Comparison of ENCODE assay signal across 13 cellular contexts in genomic region chr1:205518616-205519540, GRCh38. TPM values are rescaled to one million over a fixed set of nuclear protein-coding genes. Genes with fewer than 3 reads are reported as not detected.
DNase-seq lines count a peak whose midpoint lies in the region; ATAC-seq and TF ChIP-seq lines count a peak whose summit lies in the region.
"Had no signal": no experiment of that assay in that cellular context is flagged by ENCODE, and none has a peak within 500 bp of the region (broad histone marks: within the 10 kb centered on the region; RNA-seq: fewer than 3 reads in every experiment).

No MANE protein-coding gene starts in this region.

- no TSS peak for BruUV-seq in HCT116 (replicated peaks; lab: Mats Ljungman, UMichigan)

- POLR2A ChIA-PET in HCT116 (lab: Charles Lee) = no interaction called here

- H3K27me3 ChIP-seq in HCT116 (ENCODE audit: insufficient read depth, low read length) (no peaks in the 10 kb centered on the region), right cardiac atrium (ENCODE audit: control insufficient read depth, insufficient read depth) (no peaks in the 10 kb centered on the region)
- no peaks in the 10 kb centered on the region for H3K27me3 ChIP-seq in effector memory CD4-positive, alpha-beta T cell (replicated peaks; ENCODE audit: control insufficient read depth, insufficient read depth, low read length, poor library complexity, severe bottlenecking)

- H3K4me2 ChIP-seq in HCT116 (ENCODE audit: low read length) = peak overlapping the region; percentile 23; the same call in 1 of the 2 replicates

- H3K4me1 ChIP-seq in HCT116 (ENCODE audit: control insufficient read depth in 1 of 2, insufficient read depth in 2 of 2, low read length in 2 of 2) (peaks cover 7 to 37% of the 10 kb centered on the region in 2 experiments; a peak in 3 of 4 replicates), right cardiac atrium (ENCODE audit: control insufficient read depth, insufficient read depth, low read length) (peaks cover 35% of the 10 kb centered on the region)
- H3K4me1 ChIP-seq in effector memory CD4-positive, alpha-beta T cell (ENCODE audit: control insufficient read depth, insufficient read depth, low read length, poor library complexity, severe bottlenecking) = no peaks in the 10 kb centered on the region

- no peaks in the 10 kb centered on the region for H4K20me1 ChIP-seq in HCT116 (ENCODE audit: insufficient read depth)

- intact Hi-C loops in HCT116 (cut with micrococcal nuclease) (no loop called here), right cardiac atrium (cut with DNase I) (no loop called here), posterior vena cava (cut with DNase I) (no loop called here)

- DNase-seq in HCT116 (ENCODE audit: low read depth, low spot score) (no peak), NCI-H69 (lab: John Stamatoyannopoulos, UW) (peak; percentile 92), right cardiac atrium (peak in 2 of 3 donors; percentile 56 to 63), posterior vena cava (ENCODE audit: low spot score) (peak; percentile 55), hepatic stellate cell (ENCODE audit: low spot score) (no peak), mesenteric fat pad (ENCODE audit: low spot score) (no peak)
- no peak for DNase-seq in effector memory CD4-positive, alpha-beta T cell
- DNase-seq: activated CD4-positive, alpha-beta T cell treated with anti-CD3 and anti-CD28 coated beads for 48 hours; CD8-positive, alpha-beta T cell; KBM-7 had no signal

- no peak overlapping the region for H2AFZ ChIP-seq in HCT116 (ENCODE audit: low read depth, low read length, poor library complexity, severe bottlenecking)

- no peak overlapping the region for H3K4me3 ChIP-seq in HCT116 (replicated peaks in 1 of 2; ENCODE audit: low read depth in 1 of 2, low read length in 2 of 2)
- H3K4me3 ChIP-seq in right cardiac atrium (ENCODE audit: low read length) = no peak overlapping the region
- no peak overlapping the region for H3K4me3 ChIP-seq in effector memory CD4-positive, alpha-beta T cell (ENCODE audit: insufficient read depth, low read depth, low read length, poor library complexity, severe bottlenecking)
- H3K4me3 ChIP-seq: skin epidermis had no signal

- CTCF ChIA-PET in HCT116 (lab: Charles Lee) = no interaction called here

- no peaks in the 10 kb centered on the region for H3K9me2 ChIP-seq in HCT116 (ENCODE audit: insufficient read depth)

- H3K9me3 ChIP-seq in HCT116 (ENCODE audit: control insufficient read depth in 1 of 2, insufficient read depth in 1 of 2, low read depth in 1 of 2, low read length in 2 of 2) (no peaks in the 10 kb centered on the region), right cardiac atrium (ENCODE audit: control insufficient read depth, low read length) (no peaks in the 10 kb centered on the region)
- no peaks in the 10 kb centered on the region for H3K9me3 ChIP-seq in effector memory CD4-positive, alpha-beta T cell (ENCODE audit: control insufficient read depth, low read length)

- no peaks in the 10 kb centered on the region; the same call in 1 of the 2 replicates for H3K79me2 ChIP-seq in HCT116 (ENCODE audit: insufficient read depth, low read length)

- H3K9ac ChIP-seq in HCT116 (ENCODE audit: low read length) = no peak overlapping the region

- no peaks in the 10 kb centered on the region for H3K36me3 ChIP-seq in HCT116 (ENCODE audit: control insufficient read depth in 1 of 2, insufficient read depth in 2 of 2, low read length in 2 of 2)
- H3K36me3 ChIP-seq in effector memory CD4-positive, alpha-beta T cell (ENCODE audit: control insufficient read depth, insufficient read depth, low read length) = no peaks in the 10 kb centered on the region

- no peak for TF ChIP-seq CTCF in HCT116 (IDR thresholded peaks at IDR 0.05 in 2 of 3, conservative IDR thresholded peaks at IDR 0.05 in 1 of 3; ENCODE audit: borderline replicate concordance in 1 of 3, insufficient read depth in 1 of 3, low read depth in 2 of 3, low read length in 2 of 3)

- ATAC-seq in HCT116 (no peak), right cardiac atrium (no peak), GM18520 (IDR thresholded peaks at IDR 0.05; ENCODE audit: unreplicated experiment) (no peak)
- ATAC-seq: CD8-positive, alpha-beta T cell; Panc1 had no signal

- H3K27ac ChIP-seq in HCT116 (ENCODE audit: low read depth, low read length) (no peak overlapping the region), right cardiac atrium (ENCODE audit: low read length) (peak overlapping the region; percentile 68)
- H3K27ac ChIP-seq in effector memory CD4-positive, alpha-beta T cell (ENCODE audit: insufficient read depth, low read length, poor library complexity, severe bottlenecking) = no peak overlapping the region
- H3K27ac ChIP-seq: skin epidermis had no signal

- TF ChIP-seq POLR2A in HCT116 (IDR thresholded peaks at IDR 0.05; ENCODE audit: borderline replicate concordance, extremely low read depth, insufficient read depth, insufficient read length) = no peak

- RAD21 ChIA-PET in HCT116 (lab: Charles Lee; ENCODE audit: low non-redundant PET in 1 of 2, low total read pairs in 2 of 2, uncharacterized antibody in 2 of 2, unreplicated experiment in 2 of 2) = no interaction called here

- TF ChIP-seq RAD21 in HCT116 (IDR thresholded peaks at IDR 0.05; ENCODE audit: low read depth) = no peak

- 65% methylated on average over 9 of the region's 9 CpGs for WGBS in right cardiac atrium

TF ChIP-seq in HCT116, 20 proteins besides CTCF, POLR2A, EP300 and RAD21:
- TF ChIP-seq FOSL1 (IDR thresholded peaks at IDR 0.05; ENCODE audit: low read depth) = no peak
- TF ChIP-seq SIN3A (IDR thresholded peaks at IDR 0.05; ENCODE audit: low read depth) = no peak
- TF ChIP-seq MAX (IDR thresholded peaks at IDR 0.05) = no peak
- TF ChIP-seq ZBTB33 (IDR thresholded peaks at IDR 0.05; ENCODE audit: extremely low read depth, insufficient replicate concordance, low read length) = no peak
- TF ChIP-seq EZH2 (IDR thresholded peaks at IDR 0.05) = no peak
- TF ChIP-seq SP1 (IDR thresholded peaks at IDR 0.05; ENCODE audit: low read depth) = no peak
- TF ChIP-seq JUND (IDR thresholded peaks at IDR 0.05) = no peak
- TF ChIP-seq REST (IDR thresholded peaks at IDR 0.05; ENCODE audit: low read depth) = no peak
- TF ChIP-seq TCF7L2 (IDR thresholded peaks at IDR 0.05; ENCODE audit: borderline replicate concordance, extremely low read depth, insufficient read depth, insufficient read length) = no peak
- TF ChIP-seq ATF3 (IDR thresholded peaks at IDR 0.05) = no peak
- no peak for TF ChIP-seq CEBPB (IDR thresholded peaks at IDR 0.05; ENCODE audit: low read depth)
- no peak for TF ChIP-seq EGR1 (IDR thresholded peaks at IDR 0.05; ENCODE audit: low read depth)
TF ChIP-seq in HCT116: peak in this region for 0.

RNA-seq across cellular contexts. Expression of gene CDK18, which starts 14.4 kb away (rescaled TPM):
- total RNA-seq in HCT116 (2021; ENCODE audit: unreplicated experiment) (32.0 TPM), right cardiac atrium (100 to 1,000 TPM in 3 of 4 donors, 10 to 100 TPM in 1; 80.2 to 148 (median 141) TPM), posterior vena cava (1 to 10 TPM; 5.8 to 5.9 TPM), mesenteric fat pad (4.0 TPM)
- 30.5 and 30.7 TPM in 2 replicates for polyA plus RNA-seq in HCT116 (2012)
- polyA plus RNA-seq in right cardiac atrium = 150 TPM

Comparison
In these comparisons a context has a peak if more than half of its experiments do, and no peak if none do; other contexts are left out.
1. DNase-seq: peak in NCI-H69 (single experiment), right cardiac atrium (2 of 3) and posterior vena cava (single experiment); none in HCT116 (single experiment), hepatic stellate cell (single experiment), mesenteric fat pad (single experiment) and effector memory CD4-positive, alpha-beta T cell (0 of 3).